23 cellular contexts compared by ENCODE assay signal in the genomic region with DNA sequence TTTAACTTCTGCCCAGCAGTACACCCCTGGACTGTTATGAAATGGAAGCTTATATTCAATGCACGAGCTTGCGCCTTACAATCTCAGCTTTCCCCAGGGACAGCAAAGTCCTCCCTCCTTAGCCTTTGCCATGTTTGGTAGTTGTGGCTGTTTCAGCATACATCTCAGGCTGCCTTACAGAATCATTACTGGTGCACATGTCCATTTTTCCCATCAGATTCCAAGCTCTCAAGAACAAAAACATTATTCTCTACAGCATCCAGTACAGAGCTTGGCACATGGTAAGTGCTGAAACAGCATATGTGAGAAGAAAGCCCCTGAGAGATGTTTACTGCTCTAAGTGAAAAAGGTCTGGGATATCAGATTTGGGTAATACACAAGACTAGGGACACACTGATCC.
DNase-seq lines count a peak whose midpoint lies in the region; ATAC-seq and TF ChIP-seq lines count a peak whose summit lies in the region.
"Had no signal": no experiment of that assay in that cellular context is flagged by ENCODE, and none has a peak within 500 bp of the region (broad histone marks: within the 10 kb centered on the region; RNA-seq: fewer than 3 reads in every experiment).

No MANE protein-coding gene starts in this region.

- H3K4ac ChIP-seq in trophoblast cell (ENCODE audit: low read depth, low read length): no peak overlapping the region

- H3K27ac ChIP-seq in cardiac muscle cell: peak overlapping the region; percentile 55
- no peak overlapping the region for H3K27ac ChIP-seq in trophoblast cell (ENCODE audit: low read depth, low read length)
- H3K27ac ChIP-seq in Karpas-422 (ENCODE audit: low read length): no peak overlapping the region
- H3K27ac ChIP-seq: SJCRH30 had no signal

- no peaks in the 10 kb centered on the region for H3K9me2 ChIP-seq in Karpas-422 (replicated peaks; ENCODE audit: insufficient read depth, low read length)

- H4K20me1 ChIP-seq in Karpas-422 (ENCODE audit: insufficient read depth, low read depth, low read length): no peaks in the 10 kb centered on the region

- peaks cover 27% of the 10 kb centered on the region for H3K4me1 ChIP-seq in cardiac muscle cell (ENCODE audit: low read depth)
- H3K4me1 ChIP-seq in trophoblast cell (ENCODE audit: control insufficient read depth in 1 of 2, insufficient read depth in 2 of 2, low read length in 2 of 2): peaks cover 2 to 3% of the 10 kb centered on the region in 2 experiments
- H3K4me1 ChIP-seq in Karpas-422 (ENCODE audit: low read length): no peaks in the 10 kb centered on the region
- H3K4me1 ChIP-seq: SJCRH30 had no signal

- no peaks in the 10 kb centered on the region for H3K27me3 Mint-ChIP-seq in glutamatergic neuron (ENCODE audit: unreplicated experiment)

- no peak overlapping the region for H2AFZ ChIP-seq in trophoblast cell (ENCODE audit: insufficient read depth, low read length, poor library complexity)
- H2AFZ ChIP-seq in Karpas-422 (ENCODE audit: low read length): no peak overlapping the region

- TF ChIP-seq CTCF in cardiac muscle cell (IDR thresholded peaks at IDR 0.05; ENCODE audit: low read depth, low read length): no peak
- no peak for TF ChIP-seq CTCF in glutamatergic neuron (IDR thresholded peaks at IDR 0.05; ENCODE audit: partially characterized antibody, unreplicated experiment)

- no peak overlapping the region for H3K18ac ChIP-seq in trophoblast cell (ENCODE audit: low read length)

- no peak overlapping the region for H4K12ac ChIP-seq in trophoblast cell (ENCODE audit: low read depth, low read length)

- H2BK120ac ChIP-seq in trophoblast cell (ENCODE audit: insufficient read depth, low read length, poor library complexity): no peak overlapping the region

- no peak overlapping the region for H3K4me3 ChIP-seq in cardiac muscle cell
- H3K4me3 ChIP-seq in trophoblast cell (ENCODE audit: low read depth, low read length): no peak overlapping the region
- H3K4me3 ChIP-seq in Karpas-422 (ENCODE audit: low read length): no peak overlapping the region
- H3K4me3 ChIP-seq: SJCRH30 had no signal

- ATAC-seq in GM21619 (IDR thresholded peaks at IDR 0.05; ENCODE audit: unreplicated experiment): no peak
- ATAC-seq: CD8-positive, alpha-beta T cell had no signal

- H3K14ac ChIP-seq in trophoblast cell (ENCODE audit: low read length): peak overlapping the region; percentile 33

- H3K4me3 Mint-ChIP-seq in glutamatergic neuron (ENCODE audit: unreplicated experiment): no peak overlapping the region
- H3K4me3 Mint-ChIP-seq: CD8-positive, alpha-beta T cell had no signal

- H3K4me1 Mint-ChIP-seq in glutamatergic neuron (ENCODE audit: low read depth, unreplicated experiment): peaks cover 24% of the 10 kb centered on the region

- H3K79me2 ChIP-seq in trophoblast cell (ENCODE audit: control insufficient read depth, insufficient read depth, low read length, poor library complexity) (no peaks in the 10 kb centered on the region), Karpas-422 (ENCODE audit: low read length) (no peaks in the 10 kb centered on the region)

- H3K27me3 ChIP-seq in cardiac muscle cell (no peaks in the 10 kb centered on the region), trophoblast cell (ENCODE audit: insufficient read depth, low read length) (no peaks in the 10 kb centered on the region), Karpas-422 (ENCODE audit: low read length) (no peaks in the 10 kb centered on the region)
- H3K27me3 ChIP-seq: SJCRH30 had no signal

- no peaks in the 10 kb centered on the region for H3K79me1 ChIP-seq in trophoblast cell (ENCODE audit: low read length)

- H2AK5ac ChIP-seq in trophoblast cell (ENCODE audit: low read length): no peak overlapping the region

- no peaks in the 10 kb centered on the region for H3K9me3 ChIP-seq in cardiac muscle cell (ENCODE audit: low read depth)
- no peaks in the 10 kb centered on the region for H3K9me3 ChIP-seq in trophoblast cell (ENCODE audit: insufficient read depth, low read depth, low read length)
- H3K9me3 ChIP-seq in Karpas-422 (ENCODE audit: low read length): no peaks in the 10 kb centered on the region
- H3K9me3 ChIP-seq: SJCRH30 had no signal

- no peak for DNase-seq in cardiac muscle cell (ENCODE audit: low read depth in 1 of 2, low spot score in 1 of 2)
- no peak for DNase-seq in cardiac septum (ENCODE audit: low spot score)
- no peak for DNase-seq in glutamatergic neuron
- DNase-seq in trophoblast cell: no peak
- DNase-seq in Karpas-422: no peak
- DNase-seq in NCI-H1048 (lab: John Stamatoyannopoulos, UW): no peak
- DNase-seq: 8988T; AML-193; C1 segment of cervical spinal cord; Calu3; CD8-positive, alpha-beta T cell; EL; GF-D8; IMR-90; MV-4-11; NCI-H1417; NCI-H1694 treated with DMSO at 0.1 percent for 48 hours; NCI-H2081 treated with DMSO at 0.1 percent for 48 hours; NCI-H2171 treated with DMSO at 0.1 percent for 48 hours; NCI-H524 treated with DMSO at 0.1 percent for 48 hours; NCI-H82; SJCRH30 had no signal

- H3K4me2 ChIP-seq in trophoblast cell (ENCODE audit: low read length): no peak overlapping the region
- no peak overlapping the region for H3K4me2 ChIP-seq in Karpas-422 (ENCODE audit: low read depth, low read length, poor library complexity, severe bottlenecking)

- no peak overlapping the region for H2BK12ac ChIP-seq in trophoblast cell (ENCODE audit: low read length)

- no peak overlapping the region for H3K9ac ChIP-seq in trophoblast cell (ENCODE audit: low read length)
- H3K9ac ChIP-seq in Karpas-422 (ENCODE audit: low read length): no peak overlapping the region

- H3K23ac ChIP-seq in trophoblast cell (ENCODE audit: low read length): no peak overlapping the region

- H3K27ac Mint-ChIP-seq in glutamatergic neuron (ENCODE audit: unreplicated experiment): peak overlapping the region; percentile 94
- H3K27ac Mint-ChIP-seq: CD8-positive, alpha-beta T cell had no signal

- no peaks in the 10 kb centered on the region for H3K36me3 Mint-ChIP-seq in glutamatergic neuron (ENCODE audit: unreplicated experiment)
- H3K36me3 Mint-ChIP-seq: CD8-positive, alpha-beta T cell had no signal

- H3K36me3 ChIP-seq in cardiac muscle cell (no peaks in the 10 kb centered on the region), trophoblast cell (ENCODE audit: control insufficient read depth in 1 of 2, insufficient read depth in 2 of 2, low read length in 2 of 2) (peaks cover 0 to 2% of the 10 kb centered on the region in 2 experiments), Karpas-422 (ENCODE audit: insufficient read depth, low read length) (no peaks in the 10 kb centered on the region)
- H3K36me3 ChIP-seq: SJCRH30 had no signal

- H2BK5ac ChIP-seq in trophoblast cell (ENCODE audit: low read depth, low read length, poor library complexity): no peak overlapping the region

- intact Hi-C loops in cardiac septum (cut with DNase I): no loop called here

- H4K91ac ChIP-seq in trophoblast cell (ENCODE audit: low read depth, low read length): no peak overlapping the region

- WGBS in trophoblast cell (ENCODE audit: extremely low coverage, insufficient coverage, insufficient read length): no CpG with 5 or more reads among the region's 2 CpGs

- peaks cover 2% of the 10 kb centered on the region for H3K9me3 Mint-ChIP-seq in glutamatergic neuron (ENCODE audit: unreplicated experiment)
- H3K9me3 Mint-ChIP-seq: CD8-positive, alpha-beta T cell had no signal

- no peak overlapping the region for H4K8ac ChIP-seq in trophoblast cell (ENCODE audit: low read depth, low read length)
